Comparison of ENCODE assay signal across 28 cellular contexts in genomic region chr14:38121280-38121679, GRCh38.
DNase-seq lines count a peak whose midpoint lies in the region; ATAC-seq and TF ChIP-seq lines count a peak whose summit lies in the region.
"Had no signal": no experiment of that assay in that cellular context is flagged by ENCODE, and none has a peak within 500 bp of the region (broad histone marks: within the 10 kb centered on the region; RNA-seq: fewer than 3 reads in every experiment).

No MANE protein-coding gene starts in this region.

- no peak overlapping the region for H3K27ac ChIP-seq in PC-3 (ENCODE audit: low read length)
- H3K27ac ChIP-seq: left lung, tibial artery, vagina, WERI-Rb-1 had no signal

- no peaks in the 10 kb centered on the region for H3K79me2 ChIP-seq in PC-3 (ENCODE audit: low read length)

- H3K27me3 ChIP-seq in PC-3 (ENCODE audit: low read length): no peaks in the 10 kb centered on the region
- H3K27me3 ChIP-seq: left lung, tibial artery, vagina had no signal

- ATAC-seq in PC-3 (no peak), left ventricle myocardium superior (no peak)
- no peak for ATAC-seq in activated CD4-positive, CD25-positive, alpha-beta regulatory T cell treated with anti-CD3 and anti-CD28 coated beads, Interleukin-2, amount 50 U/mL, for 24 hours
- ATAC-seq: left lung, Panc1, sciatic nerve had no signal

- H3K4me3 ChIP-seq in PC-3 (ENCODE audit: low read length): no peak overlapping the region
- H3K4me3 ChIP-seq: HAP-1, left lung, tibial artery, vagina had no signal

- no peaks in the 10 kb centered on the region for H3F3A ChIP-seq in PC-3 (ENCODE audit: low read length, unreplicated experiment)

- no TSS peak for BruUV-seq in PC-3 (replicated peaks; lab: Mats Ljungman, UMichigan)

- H3K4me2 ChIP-seq in PC-3 (ENCODE audit: low read length): peak overlapping the region; percentile 32; the same call in 1 of the 2 replicates

- H3K9ac ChIP-seq in PC-3 (ENCODE audit: low read length): no peak overlapping the region

- H3K9me3 Mint-ChIP-seq in T-helper 2 cell treated with Interferon-gamma antibody and Interleukin-4, amounts not matched to agents 5 μg/mL and 100 μg/mL, for 36 hours: no peaks in the 10 kb centered on the region
- H3K9me3 Mint-ChIP-seq in mesothelial cell of epicardium: peaks cover 4% of the 10 kb centered on the region
- H3K9me3 Mint-ChIP-seq: activated naive CD8-positive, alpha-beta T cell treated with anti-CD3 and anti-CD28 coated beads, Interleukin-2, amount 10 ng/mL, durations not matched to agents 7 days and 5 days had no signal

- no peaks in the 10 kb centered on the region for H3K9me2 ChIP-seq in PC-3 (replicated peaks; ENCODE audit: low read length)

- peaks cover 14% of the 10 kb centered on the region for H3K4me1 ChIP-seq in PC-3 (ENCODE audit: insufficient read depth, low read length)
- H3K4me1 ChIP-seq: HAP-1, left lung, tibial artery, vagina had no signal

- peak overlapping the region; percentile 25 for H3K4me3 Mint-ChIP-seq in T-helper 2 cell treated with Interferon-gamma antibody and Interleukin-4, amounts not matched to agents 5 μg/mL and 100 μg/mL, for 36 hours
- H3K4me3 Mint-ChIP-seq in mesothelial cell of epicardium: no peak overlapping the region
- H3K4me3 Mint-ChIP-seq: activated naive CD8-positive, alpha-beta T cell treated with anti-CD3 and anti-CD28 coated beads, Interleukin-2, amount 10 ng/mL, durations not matched to agents 7 days and 5 days had no signal

- H4K20me1 ChIP-seq in PC-3 (ENCODE audit: low read length): no peaks in the 10 kb centered on the region

- CTCF ChIA-PET in PC-3 (lab: Charles Lee): no interaction called here

- no peak overlapping the region for H3K27ac Mint-ChIP-seq in T-helper 2 cell treated with Interferon-gamma antibody and Interleukin-4, amounts not matched to agents 5 μg/mL and 100 μg/mL, for 36 hours
- no peak overlapping the region for H3K27ac Mint-ChIP-seq in mesothelial cell of epicardium
- H3K27ac Mint-ChIP-seq: activated naive CD8-positive, alpha-beta T cell treated with anti-CD3 and anti-CD28 coated beads, Interleukin-2, amount 10 ng/mL, durations not matched to agents 7 days and 5 days had no signal

- TF ChIP-seq CTCF in PC-3 (conservative IDR thresholded peaks at IDR 0.05; ENCODE audit: low read depth, low read length): no peak
- TF ChIP-seq CTCF in mesothelial cell of epicardium (IDR thresholded peaks at IDR 0.05; ENCODE audit: unreplicated experiment): no peak

- H3K27me3 Mint-ChIP-seq in T-helper 2 cell treated with Interferon-gamma antibody and Interleukin-4, amounts not matched to agents 5 μg/mL and 100 μg/mL, for 36 hours (ENCODE audit: low read depth): no peaks in the 10 kb centered on the region
- H3K27me3 Mint-ChIP-seq in mesothelial cell of epicardium (ENCODE audit: low read depth): no peaks in the 10 kb centered on the region
- H3K27me3 Mint-ChIP-seq: activated naive CD8-positive, alpha-beta T cell treated with anti-CD3 and anti-CD28 coated beads, Interleukin-2, amount 10 ng/mL, durations not matched to agents 7 days and 5 days had no signal

- H3K36me3 Mint-ChIP-seq in T-helper 2 cell treated with Interferon-gamma antibody and Interleukin-4, amounts not matched to agents 5 μg/mL and 100 μg/mL, for 36 hours (ENCODE audit: low read depth): no peaks in the 10 kb centered on the region
- H3K36me3 Mint-ChIP-seq in mesothelial cell of epicardium: no peaks in the 10 kb centered on the region

- no peaks in the 10 kb centered on the region for H3K36me3 ChIP-seq in PC-3 (ENCODE audit: low read depth, low read length)
- H3K36me3 ChIP-seq: HAP-1, left lung, tibial artery, vagina, WERI-Rb-1 had no signal

- H3K4me1 Mint-ChIP-seq in T-helper 2 cell treated with Interferon-gamma antibody and Interleukin-4, amounts not matched to agents 5 μg/mL and 100 μg/mL, for 36 hours (ENCODE audit: low read depth): peaks cover 13% of the 10 kb centered on the region
- peaks cover 4% of the 10 kb centered on the region for H3K4me1 Mint-ChIP-seq in mesothelial cell of epicardium

- intact Hi-C loops in PC-3 (cut with micrococcal nuclease): no loop called here
- intact Hi-C loops in left ventricle myocardium superior (cut with micrococcal nuclease): no loop called here

- no peak overlapping the region for H2AFZ ChIP-seq in PC-3 (ENCODE audit: low read length)

- DNase-seq in T-helper 2 cell treated with Interferon-gamma antibody and Interleukin-4, amounts not matched to agents 5 μg/mL and 100 μg/mL, for 36 hours (ENCODE audit: low spot score): no peak
- DNase-seq in T-helper 2 cell (no peak), HCEC 1CT (peak; percentile 9), PC-3 (no peak), left kidney (ENCODE audit: low read depth, low spot score) (peak; percentile 13), left ventricle myocardium superior (no peak), mesothelial cell of epicardium (ENCODE audit: low spot score in 2 of 2, unreplicated experiment in 2 of 2) (no peak)
- DNase-seq: activated CD4-positive, alpha-beta T cell treated with anti-CD3 and anti-CD28 coated beads for 48 hours; activated CD8-positive, alpha-beta memory T cell treated with anti-CD3 and anti-CD28 coated beads for 24 hours; activated effector memory CD4-positive, alpha-beta T cell treated with Interleukin-2 at 50 U/mL for 16 hours; activated naive CD8-positive, alpha-beta T cell treated with anti-CD3 and anti-CD28 coated beads, Interleukin-2, amount 10 ng/mL, durations not matched to agents 7 days and 5 days; activated T-cell treated with anti-CD3 and anti-CD28 coated beads for 4 hours; aorta; left lung; MV-4-11; NCI-H1436; NCI-H2107; NCI-H446 treated with DMSO at 0.1 percent for 48 hours; SHP77; stimulated activated CD4-positive, alpha-beta T cell treated with anti-CD3 and anti-CD28 coated beads, Interleukin-4, amount 100 ng/mL, for 1 hour; T1000; tibial artery; WERI-Rb-1 had no signal

- POLR2A ChIA-PET in PC-3 (lab: Charles Lee; ENCODE audit: unreplicated experiment): no interaction called here

- no peaks in the 10 kb centered on the region for H3K9me3 ChIP-seq in PC-3 (ENCODE audit: low read length)
- H3K9me3 ChIP-seq: HAP-1, left lung, tibial artery, vagina had no signal

Comparison
In these comparisons a context has a peak if more than half of its experiments do, and no peak if none do; other contexts are left out.
1. DNase-seq: peak in HCEC 1CT (single experiment) and left kidney (single experiment); none in T-helper 2 cell treated with Interferon-gamma antibody and Interleukin-4, amounts not matched to agents 5 μg/mL and 100 μg/mL, for 36 hours (single experiment), T-helper 2 cell (0 of 5), PC-3 (single experiment), left ventricle myocardium superior (single experiment) and mesothelial cell of epicardium (0 of 2).